Comparison of ENCODE assay signal across 26 cellular contexts in the genomic region with DNA sequence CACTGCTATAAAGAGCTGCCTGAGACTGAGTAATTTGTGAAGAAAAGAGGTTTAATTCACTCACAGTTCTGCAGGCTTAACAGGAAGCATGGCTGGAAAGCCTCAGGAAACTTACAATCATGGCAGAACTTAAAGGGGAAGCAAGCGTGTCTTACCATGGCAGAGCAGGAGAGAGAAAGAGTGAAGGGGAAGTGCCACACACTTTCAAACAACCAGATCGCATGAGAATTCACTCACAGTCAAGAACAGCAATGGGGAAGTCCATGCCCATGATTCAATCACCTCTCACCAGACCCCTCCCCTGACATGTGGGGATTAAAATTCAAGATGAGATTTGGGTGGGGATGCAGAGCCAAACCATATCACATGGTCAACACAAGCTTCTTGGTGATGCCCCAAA. TPM values are rescaled to one million over a fixed set of nuclear protein-coding genes. Genes with fewer than 3 reads are reported as not detected.
"Had no signal": no experiment of that assay in that cellular context is flagged by ENCODE, and none has a peak within 500 bp of the region (broad histone marks: within the 10 kb centered on the region; RNA-seq: fewer than 3 reads in every experiment).

No MANE protein-coding gene starts in this region.

- H3K4me3 Mint-ChIP-seq: effector memory CD8-positive, alpha-beta T cell; memory B cell; natural killer cell; stimulated activated memory B cell treated with anti-CD40 and anti-IgM and Interleukin-4, amounts not matched to agents 10 μg/mL and 1 μg/mL and 100 μg/mL, for 72 hours had no signal

- DNase-seq: cortex of kidney; effector memory CD8-positive, alpha-beta T cell; erythroblast; esophagus squamous epithelium; foreskin melanocyte; left ventricle myocardium superior; lower lobe of right lung; natural killer cell; occipital lobe; ovary; posterior cingulate gyrus; psoas muscle; right cardiac atrium; sigmoid colon; stimulated activated CD4-positive, alpha-beta T cell treated with anti-CD3 and anti-CD28 coated beads, Interleukin-2, amount 100 ng/mL, for 24 hours; stimulated activated CD4-positive, alpha-beta T cell treated with anti-CD3 and anti-CD28 coated beads, Interleukin-4, amount 100 ng/mL, for 24 hours; stimulated activated naive CD8-positive, alpha-beta T cell treated with anti-CD3 and anti-CD28 coated beads, Interleukin-15, Interleukin-2, amounts not matched to agents 100 U/mL and 50 U/mL, for 24 hours; substantia nigra; transverse colon; upper lobe of right lung; uterus had no signal

- H3K4me1 Mint-ChIP-seq: natural killer cell; stimulated activated memory B cell treated with anti-CD40 and anti-IgM and Interleukin-4, amounts not matched to agents 10 μg/mL and 1 μg/mL and 100 μg/mL, for 72 hours had no signal

- H3K9me3 Mint-ChIP-seq: natural killer cell had no signal

- H3K27ac Mint-ChIP-seq: effector memory CD8-positive, alpha-beta T cell; memory B cell; natural killer cell; stimulated activated memory B cell treated with anti-CD40 and anti-IgM and Interleukin-4, amounts not matched to agents 10 μg/mL and 1 μg/mL and 100 μg/mL, for 72 hours had no signal

- ATAC-seq: effector memory CD8-positive, alpha-beta T cell; left ventricle myocardium superior; lower lobe of right lung; natural killer cell; psoas muscle; right cardiac atrium; stimulated activated memory B cell treated with anti-CD40 and anti-IgM and Interleukin-4, amounts not matched to agents 10 μg/mL and 1 μg/mL and 100 μg/mL, for 72 hours; stimulated activated naive CD8-positive, alpha-beta T cell treated with anti-CD3 and anti-CD28 coated beads, Interleukin-15, Interleukin-2, amounts not matched to agents 100 U/mL and 50 U/mL, for 24 hours; upper lobe of right lung had no signal

RNA-seq across cellular contexts. Expression of gene CDK5R2, which starts 34.7 kb away (rescaled TPM):
- total RNA-seq: dermis microvascular lymphatic vessel endothelial cell, esophagus squamous epithelium, left ventricle myocardium superior, lower lobe of right lung, mononuclear cell, natural killer cell, ovary, psoas muscle, right cardiac atrium, skeletal muscle tissue, upper lobe of right lung, uterus had no signal

RNA-seq across cellular contexts. Expression of gene WNT10A, which starts 44.1 kb away (rescaled TPM):
- total RNA-seq: dermis microvascular lymphatic vessel endothelial cell, left ventricle myocardium superior, occipital lobe, psoas muscle, right cardiac atrium, sigmoid colon, skeletal muscle tissue had no signal
